Comparison of ENCODE assay signal across 8 cellular contexts in the genomic region with DNA sequence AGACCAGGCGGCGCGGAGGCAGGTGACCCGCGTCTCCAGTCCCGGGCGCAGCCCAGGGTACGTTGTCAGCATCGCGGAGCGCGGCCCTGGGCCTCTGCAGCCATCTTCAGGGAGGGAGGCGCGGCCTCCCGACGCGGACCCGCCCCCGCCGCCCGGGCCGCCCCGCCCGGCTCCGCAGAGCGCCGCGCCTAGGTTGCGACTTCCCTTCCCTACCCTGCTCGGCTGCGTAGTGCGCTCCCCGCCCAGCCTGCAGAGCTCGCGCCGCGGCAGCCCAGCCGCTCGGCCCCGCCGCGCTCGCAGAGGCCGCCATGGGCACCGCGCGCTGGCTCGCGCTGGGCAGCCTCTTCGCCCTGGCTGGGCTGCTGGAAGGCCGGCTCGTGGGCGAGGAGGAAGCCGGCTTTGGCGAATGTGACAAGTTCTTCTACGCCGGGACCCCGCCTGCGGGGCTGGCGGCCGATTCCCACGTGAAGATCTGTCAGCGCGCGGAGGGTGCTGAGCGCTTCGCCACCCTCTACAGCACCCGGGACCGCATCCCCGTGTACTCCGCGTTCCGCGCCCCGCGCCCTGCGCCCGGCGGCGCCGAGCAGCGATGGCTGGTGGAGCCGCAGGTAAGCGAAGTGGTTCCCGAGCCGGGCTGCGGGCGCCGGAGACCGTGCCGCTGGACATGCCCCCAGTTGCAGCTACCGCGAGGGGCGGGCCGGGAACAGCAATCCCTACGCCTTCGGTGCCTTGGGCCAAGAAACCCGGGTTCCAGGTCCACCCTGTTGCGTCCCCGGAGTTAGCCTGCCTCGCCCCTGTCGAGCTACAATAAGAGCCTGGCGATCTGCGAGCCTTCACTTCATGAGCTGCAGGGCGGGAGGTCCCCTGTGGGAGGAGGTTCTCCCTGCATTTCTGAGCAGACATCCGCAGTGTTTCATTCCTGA. TPM values are rescaled to one million over a fixed set of nuclear protein-coding genes. Genes with fewer than 3 reads are reported as not detected.
DNase-seq lines count a peak whose midpoint lies in the region; ATAC-seq and FAIRE-seq lines count a peak whose summit lies in the region.

A gene with protein sequence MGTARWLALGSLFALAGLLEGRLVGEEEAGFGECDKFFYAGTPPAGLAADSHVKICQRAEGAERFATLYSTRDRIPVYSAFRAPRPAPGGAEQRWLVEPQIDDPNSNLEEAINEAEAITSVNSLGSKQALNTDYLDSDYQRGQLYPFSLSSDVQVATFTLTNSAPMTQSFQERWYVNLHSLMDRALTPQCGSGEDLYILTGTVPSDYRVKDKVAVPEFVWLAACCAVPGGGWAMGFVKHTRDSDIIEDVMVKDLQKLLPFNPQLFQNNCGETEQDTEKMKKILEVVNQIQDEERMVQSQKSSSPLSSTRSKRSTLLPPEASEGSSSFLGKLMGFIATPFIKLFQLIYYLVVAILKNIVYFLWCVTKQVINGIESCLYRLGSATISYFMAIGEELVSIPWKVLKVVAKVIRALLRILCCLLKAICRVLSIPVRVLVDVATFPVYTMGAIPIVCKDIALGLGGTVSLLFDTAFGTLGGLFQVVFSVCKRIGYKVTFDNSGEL (plus strand): TSS at position 227 of the 923 bp plus-strand sequence. CDS start 82 bp downstream, at position 309.

- peak; percentile 87 for ATAC-seq in HG02970 (IDR thresholded peaks at IDR 0.05; ENCODE audit: low FRiP score, unreplicated experiment)

- DNase-seq in A172 (ENCODE audit: low spot score) (peak; percentile 18), GM18507 (ENCODE audit: extremely low spot score, insufficient read length, low read depth) (peak; percentile 73), NCI-H2196 (lab: John Stamatoyannopoulos, UW; ENCODE audit: unreplicated experiment) (peak; percentile 72), cerebellum (ENCODE audit: low spot score) (peak; percentile 90), kidney glomerular epithelial cell (lab: John Stamatoyannopoulos, UW) (peak; percentile 64)
- peak; percentile 60 to 85 (median 78) for DNase-seq in activated CD4-positive, CD25-positive, alpha-beta regulatory T cell (lab: John Stamatoyannopoulos, UW)
- DNase-seq in stimulated activated CD4-positive, alpha-beta T cell treated with anti-CD3 and anti-CD28 coated beads, Interleukin-1b, Interleukin-23, amount 100 ng/mL, for 1 hour (ENCODE audit: low read depth in 2 of 2), result peak; percentile 63 to 67

- peak; percentile 87 for FAIRE-seq in GM18507 (lab: Jason Lieb, UNC)

RNA-seq across cellular contexts. Expression of the gene that starts here (rescaled TPM):
- 0.83 and 0.96 TPM in 2 replicates for total RNA-seq in A172 (2014; rRNA removed; shearing (Covaris generic))
- 15.3 TPM for total RNA-seq in cerebellum

Comparison
In these comparisons a context has a peak if more than half of its experiments do, and no peak if none do; other contexts are left out.
1. Peak in every context shown above with its lines: DNase-seq and ATAC-seq.
2. Peak in DNase-seq in A172; RNA of the gene not detected or under 1 TPM.
3. DNase-seq: peak in every context shown above with its lines; median percentile 90 in cerebellum; 78 in activated CD4-positive, CD25-positive, alpha-beta regulatory T cell; 73 in GM18507; 72 in NCI-H2196; 65 in stimulated activated CD4-positive, alpha-beta T cell treated with anti-CD3 and anti-CD28 coated beads, Interleukin-1b, Interleukin-23, amount 100 ng/mL, for 1 hour; 64 in kidney glomerular epithelial cell; 18 in A172.